ENCODE assay signal across 11 cellular contexts in genomic region chr3:13219077-13219901, GRCh38.
"Had no signal": no experiment of that assay in that cellular context is flagged by ENCODE, and none has a peak within 500 bp of the region (broad histone marks: within the 10 kb centered on the region; RNA-seq: fewer than 3 reads in every experiment).

No MANE protein-coding gene starts in this region.

- DNase-seq: activated CD4-positive, alpha-beta T cell treated with anti-CD3 and anti-CD28 coated beads for 48 hours; activated T-cell treated with anti-CD3 and anti-CD28 coated beads for 4 hours; brain microvascular endothelial cell; glutamatergic neuron; immature natural killer cell; SK-N-SH; spleen; stimulated activated CD4-positive, alpha-beta T cell treated with anti-CD3 and anti-CD28 coated beads, Interleukin-1b, Interleukin-23, amount 100 ng/mL, for 48 hours; stimulated activated naive B cell treated with anti-CD40 and anti-IgM and Interleukin-4, amounts not matched to agents 10 μg/mL and 1 μg/mL and 100 μg/mL, for 72 hours; trophoblast cell had no signal

- H3K27me3 ChIP-seq: brain microvascular endothelial cell had no signal

- H3K36me3 ChIP-seq: brain microvascular endothelial cell, spleen had no signal

- ATAC-seq: esophagus mucosa; stimulated activated naive B cell treated with anti-CD40 and anti-IgM and Interleukin-4, amounts not matched to agents 10 μg/mL and 1 μg/mL and 100 μg/mL, for 72 hours had no signal

- H3K9me3 ChIP-seq: SK-N-SH, spleen had no signal

- H3K27ac ChIP-seq: brain microvascular endothelial cell, spleen had no signal

- H3K4me3 ChIP-seq: spleen had no signal
